Comparison of ENCODE assay signal across 24 cellular contexts in genomic region chr14:33188880-33189279, GRCh38.
A peak's percentile ranks its signal among the peaks of the same experiment; 100 is the strongest.
DNase-seq lines count a peak whose midpoint lies in the region; FAIRE-seq and TF ChIP-seq lines count a peak whose summit lies in the region.
"Had no signal": no experiment of that assay in that cellular context is flagged by ENCODE, and none has a peak within 500 bp of the region (broad histone marks: within the 10 kb centered on the region; RNA-seq: fewer than 3 reads in every experiment).

No MANE protein-coding gene starts in this region.

- intact Hi-C loops in kidney (cut with DNase I): no loop called here

- no peaks in the 10 kb centered on the region for H3K36me3 ChIP-seq in kidney (ENCODE audit: control insufficient read depth in 1 of 2, insufficient read depth in 2 of 2, low read length in 2 of 2)
- H3K36me3 ChIP-seq: BE2C, BLaER1 had no signal

- no peaks in the 10 kb centered on the region for H3K4me1 ChIP-seq in kidney (ENCODE audit: control insufficient read depth in 1 of 2, insufficient read depth in 1 of 2, low read depth in 1 of 2, low read length in 2 of 2)
- H3K4me1 ChIP-seq: BE2C, BLaER1 had no signal

- H3K9ac ChIP-seq in kidney (ENCODE audit: low read length in 2 of 2): no peak overlapping the region
- H3K9ac ChIP-seq: BLaER1 had no signal

- FAIRE-seq in A204.1 (lab: Jason Lieb, UNC): peak; percentile 6
- no peak for FAIRE-seq in kidney (lab: Jason Lieb, UNC)
- FAIRE-seq: GM12878, GM12892, GM18507 had no signal

- H3K27ac ChIP-seq in kidney (ENCODE audit: low read depth in 2 of 2, low read length in 2 of 2): no peak overlapping the region
- H3K27ac ChIP-seq: 22Rv1, BLaER1 had no signal

- TF ChIP-seq CTCF in kidney (IDR thresholded peaks at IDR 0.05; ENCODE audit: borderline replicate concordance, extremely low read depth, insufficient read depth): no peak

- no peaks in the 10 kb centered on the region for H3K9me3 ChIP-seq in kidney (ENCODE audit: control insufficient read depth in 1 of 2, low read length in 2 of 2)
- H3K9me3 ChIP-seq: BE2C, BLaER1 had no signal

- no peak for TF ChIP-seq RAD21 in Ishikawa (IDR thresholded peaks at IDR 0.05; ENCODE audit: low read depth)

- no peak for TF ChIP-seq EP300 in Ishikawa (IDR thresholded peaks at IDR 0.05; ENCODE audit: borderline replicate concordance)

- DNase-seq in NCI-H2196 treated with DMSO at 0.1 percent for 48 hours (lab: John Stamatoyannopoulos, UW; ENCODE audit: unreplicated experiment): peak; percentile 15
- DNase-seq in NCI-H2196 (lab: John Stamatoyannopoulos, UW; ENCODE audit: unreplicated experiment): no peak
- DNase-seq in kidney: no peak
- DNase-seq: ACHN; BE2C; C1 segment of cervical spinal cord; CD4-positive, alpha-beta memory T cell; CD4-positive, CD25-positive, alpha-beta regulatory T cell; CD8-positive, alpha-beta memory T cell; COR-L47; DMS 273 treated with DMSO at 0.1 percent for 48 hours; DMS153; DMS53; DMS79; DND-41; EL; GDM1 had no signal

- no peak overlapping the region for H3K4me3 ChIP-seq in kidney (ENCODE audit: low read length in 2 of 2)
- H3K4me3 ChIP-seq: BLaER1, GM12878 had no signal

TF ChIP-seq in Ishikawa, 13 proteins besides CTCF, POLR2A, EP300 and RAD21:
- TF ChIP-seq TAF1 (IDR thresholded peaks at IDR 0.05; ENCODE audit: low read depth) (no peak), CEBPB (IDR thresholded peaks at IDR 0.05) (peak; percentile 62; the same call in 1 of the 2 replicates), EGR1 (IDR thresholded peaks at IDR 0.05) (no peak), NFIC (IDR thresholded peaks at IDR 0.05) (peak; percentile 41)
TF ChIP-seq in Ishikawa: peak in this region for 2.
